ENCODE assay signal across 3 cellular contexts in the genomic region with DNA sequence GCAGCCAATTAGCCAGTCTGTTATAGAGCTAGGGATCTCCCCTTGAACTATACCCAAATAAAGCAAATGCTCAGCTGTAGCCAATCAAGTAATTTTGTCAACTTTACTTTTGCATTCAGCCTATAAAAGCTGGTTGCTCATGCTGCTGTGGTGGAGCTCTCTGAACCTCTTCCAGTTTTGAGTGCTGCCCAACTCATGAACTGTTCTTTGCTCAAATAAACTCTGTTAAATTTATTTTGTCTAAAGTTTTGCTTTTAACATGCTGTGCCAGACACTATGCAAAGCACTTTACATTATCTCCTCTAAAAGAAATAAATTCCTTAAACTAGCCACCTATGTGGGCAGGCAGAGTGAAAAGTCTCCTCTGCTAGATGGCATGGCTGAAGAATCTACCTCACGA.
"Had no signal": no experiment of that assay in that cellular context is flagged by ENCODE, and none has a peak within 500 bp of the region (broad histone marks: within the 10 kb centered on the region; RNA-seq: fewer than 3 reads in every experiment).

No MANE protein-coding gene starts in this region.

- DNase-seq: GDM1, GF-D8 had no signal

- H3K4me3 ChIP-seq: GM12878 had no signal
